ENCODE assay signal across 1 cellular context in the genomic region with DNA sequence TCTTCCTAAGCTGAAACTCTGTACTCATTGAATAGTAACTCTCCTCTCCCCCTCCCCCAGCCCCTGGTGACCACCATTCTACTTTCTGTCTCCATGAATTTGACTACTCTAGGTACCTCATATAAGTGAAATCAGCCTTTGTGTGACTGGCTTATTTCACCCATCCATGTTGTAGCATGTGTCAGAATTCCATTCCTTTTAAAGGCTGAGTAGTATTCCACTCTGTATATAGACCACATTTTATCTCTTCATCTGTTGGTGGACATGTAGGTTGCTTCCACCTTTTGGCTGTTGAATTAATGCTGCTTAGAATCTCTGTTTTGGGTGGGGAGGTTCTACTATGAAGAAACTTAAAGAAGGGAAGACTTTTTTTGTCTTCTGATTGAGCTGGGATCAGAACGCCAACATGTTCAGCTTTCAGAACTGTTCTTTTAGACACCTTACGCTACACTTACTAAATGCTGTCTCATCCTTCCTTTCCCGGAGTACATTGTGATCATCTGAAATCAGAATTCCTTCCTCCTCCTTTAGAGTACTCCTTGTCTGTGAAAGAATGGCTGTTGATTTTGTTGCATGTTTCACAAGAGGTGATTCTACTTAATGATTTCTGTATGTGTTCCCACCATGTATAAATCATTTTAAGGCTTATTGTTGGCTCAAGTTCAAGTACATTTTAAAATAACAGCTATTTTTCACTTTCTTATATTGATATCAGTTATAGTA.
TF ChIP-seq lines count a peak whose summit lies in the region.

No MANE protein-coding gene starts in this region.

TF ChIP-seq in HEK293, 187 proteins besides CTCF, POLR2A, EP300 and RAD21 (continued from another document):
- no peak for TF ChIP-seq ZNF398 (tag by site-specific recombination; IDR thresholded peaks at IDR 0.05)
- TF ChIP-seq OSR2 (tag by site-specific recombination; IDR thresholded peaks at IDR 0.05): no peak
- TF ChIP-seq, protein P1, sequence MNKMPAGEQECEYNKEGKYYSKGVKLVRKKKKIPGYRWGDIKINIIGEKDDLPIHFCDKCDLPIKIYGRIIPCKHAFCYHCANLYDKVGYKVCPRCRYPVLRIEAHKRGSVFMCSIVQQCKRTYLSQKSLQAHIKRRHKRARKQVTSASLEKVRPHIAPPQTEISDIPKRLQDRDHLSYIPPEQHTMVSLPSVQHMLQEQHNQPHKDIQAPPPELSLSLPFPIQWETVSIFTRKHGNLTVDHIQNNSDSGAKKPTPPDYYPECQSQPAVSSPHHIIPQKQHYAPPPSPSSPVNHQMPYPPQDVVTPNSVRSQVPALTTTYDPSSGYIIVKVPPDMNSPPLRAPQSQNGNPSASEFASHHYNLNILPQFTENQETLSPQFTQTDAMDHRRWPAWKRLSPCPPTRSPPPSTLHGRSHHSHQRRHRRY (tag by site-specific recombination; IDR thresholded peaks at IDR 0.05): no peak
- TF ChIP-seq ZNF146 (tag by site-specific recombination; IDR thresholded peaks at IDR 0.05): peak; percentile 85
